ENCODE assay signal across 1 cellular context in genomic region chr18:57772387-57772799, GRCh38.
A peak's percentile ranks its signal among the peaks of the same experiment; 100 is the strongest.
TF ChIP-seq lines count a peak whose summit lies in the region.

No MANE protein-coding gene starts in this region.

TF ChIP-seq in HepG2, 621 proteins besides CTCF, POLR2A, EP300 and RAD21 (continued from another document and continues in another):
- TF ChIP-seq ZNF503 (CRISPR knock-in tag; IDR thresholded peaks at IDR 0.05) (peak; percentile 55; the same call in 1 of the 2 replicates), SMYD3 (CRISPR knock-in tag; IDR thresholded peaks at IDR 0.05) (0 out of 2 replicates have a peak, but pooled peaks have one; percentile 37), ATAD3A (CRISPR knock-in tag; IDR thresholded peaks at IDR 0.05) (no peak), SP4 (CRISPR knock-in tag; IDR thresholded peaks at IDR 0.05) (no peak), ZFP36 (IDR thresholded peaks at IDR 0.05; ENCODE audit: borderline replicate concordance, low read depth, low read length, partially characterized antibody) (no peak), SP5 (CRISPR knock-in tag; IDR thresholded peaks at IDR 0.05; ENCODE audit: borderline replicate concordance, low read depth) (no peak), SSRP1 (CRISPR knock-in tag; IDR thresholded peaks at IDR 0.05) (no peak), POGZ (CRISPR knock-in tag; IDR thresholded peaks at IDR 0.05) (peak; percentile 68; the same call in 1 of the 2 replicates), ZBTB37 (CRISPR knock-in tag; IDR thresholded peaks at IDR 0.05) (no peak), PRDM10 (CRISPR knock-in tag; IDR thresholded peaks at IDR 0.05; ENCODE audit: low read depth) (peak; percentile 61; the same call in 1 of the 2 replicates), ZNF501 (CRISPR knock-in tag; IDR thresholded peaks at IDR 0.05) (peak; percentile 80; the same call in 1 of the 2 replicates), CEBPG (CRISPR knock-in tag; IDR thresholded peaks at IDR 0.05) (peak; percentile 32; the same call in 1 of the 2 replicates), ZNF777 (CRISPR knock-in tag; IDR thresholded peaks at IDR 0.05) (no peak), SIX1 (CRISPR knock-in tag; IDR thresholded peaks at IDR 0.05; ENCODE audit: borderline replicate concordance) (no peak), HCFC1 (IDR thresholded peaks at IDR 0.05; ENCODE audit: low read depth, low read length) (no peak), AKNA (CRISPR knock-in tag; IDR thresholded peaks at IDR 0.05; ENCODE audit: borderline replicate concordance) (0 out of 2 replicates have a peak, but pooled peaks have one; percentile 45), ZNF761 (CRISPR knock-in tag; conservative IDR thresholded peaks at IDR 0.05) (no peak), ZNF143 (CRISPR knock-in tag; IDR thresholded peaks at IDR 0.05) (0 out of 2 replicates have a peak, but pooled peaks have one; percentile 44), TEAD3 (CRISPR knock-in tag; optimal IDR thresholded peaks at IDR 0.05; ENCODE audit: borderline replicate concordance) (peak; percentile 89), ZNF83 (CRISPR knock-in tag; IDR thresholded peaks at IDR 0.05; ENCODE audit: borderline replicate concordance) (no peak), PCBP2 (optimal IDR thresholded peaks at IDR 0.05; ENCODE audit: low read depth, low read length, poor library complexity, severe bottlenecking) (no peak), ZNF432 (CRISPR knock-in tag; IDR thresholded peaks at IDR 0.05; ENCODE audit: borderline replicate concordance) (no peak), ZNF792 (CRISPR knock-in tag; IDR thresholded peaks at IDR 0.05) (peak; percentile 73; the same call in 1 of the 2 replicates), PRDM15 (CRISPR knock-in tag; IDR thresholded peaks at IDR 0.05) (no peak), RNF2 (conservative IDR thresholded peaks at IDR 0.05; ENCODE audit: low read depth) (peak; percentile 64; the same call in 1 of the 2 replicates), TRIM24 (CRISPR knock-in tag; IDR thresholded peaks at IDR 0.05) (no peak), NRL (CRISPR knock-in tag; IDR thresholded peaks at IDR 0.05; ENCODE audit: borderline replicate concordance) (peak; percentile 68; the same call in 1 of the 2 replicates), TGIF2 (CRISPR knock-in tag; IDR thresholded peaks at IDR 0.05) (peak; percentile 43; the same call in 1 of the 2 replicates), NR3C1 (CRISPR knock-in tag; IDR thresholded peaks at IDR 0.05) (no peak), RXRB (CRISPR knock-in tag; IDR thresholded peaks at IDR 0.05; ENCODE audit: borderline replicate concordance) (peak; percentile 96)
- TF ChIP-seq, protein P1, sequence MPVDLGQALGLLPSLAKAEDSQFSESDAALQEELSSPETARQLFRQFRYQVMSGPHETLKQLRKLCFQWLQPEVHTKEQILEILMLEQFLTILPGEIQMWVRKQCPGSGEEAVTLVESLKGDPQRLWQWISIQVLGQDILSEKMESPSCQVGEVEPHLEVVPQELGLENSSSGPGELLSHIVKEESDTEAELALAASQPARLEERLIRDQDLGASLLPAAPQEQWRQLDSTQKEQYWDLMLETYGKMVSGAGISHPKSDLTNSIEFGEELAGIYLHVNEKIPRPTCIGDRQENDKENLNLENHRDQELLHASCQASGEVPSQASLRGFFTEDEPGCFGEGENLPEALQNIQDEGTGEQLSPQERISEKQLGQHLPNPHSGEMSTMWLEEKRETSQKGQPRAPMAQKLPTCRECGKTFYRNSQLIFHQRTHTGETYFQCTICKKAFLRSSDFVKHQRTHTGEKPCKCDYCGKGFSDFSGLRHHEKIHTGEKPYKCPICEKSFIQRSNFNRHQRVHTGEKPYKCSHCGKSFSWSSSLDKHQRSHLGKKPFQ (CRISPR knock-in tag; IDR thresholded peaks at IDR 0.05; ENCODE audit: insufficient replicate concordance), result no peak
- TF ChIP-seq, protein P2, sequence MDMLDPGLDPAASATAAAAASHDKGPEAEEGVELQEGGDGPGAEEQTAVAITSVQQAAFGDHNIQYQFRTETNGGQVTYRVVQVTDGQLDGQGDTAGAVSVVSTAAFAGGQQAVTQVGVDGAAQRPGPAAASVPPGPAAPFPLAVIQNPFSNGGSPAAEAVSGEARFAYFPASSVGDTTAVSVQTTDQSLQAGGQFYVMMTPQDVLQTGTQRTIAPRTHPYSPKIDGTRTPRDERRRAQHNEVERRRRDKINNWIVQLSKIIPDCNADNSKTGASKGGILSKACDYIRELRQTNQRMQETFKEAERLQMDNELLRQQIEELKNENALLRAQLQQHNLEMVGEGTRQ (IDR thresholded peaks at IDR 0.05; ENCODE audit: low read depth, low read length), result no peak
- TF ChIP-seq, protein P2 (CRISPR knock-in tag; IDR thresholded peaks at IDR 0.05; ENCODE audit: borderline replicate concordance), result no peak
- TF ChIP-seq, protein P3, sequence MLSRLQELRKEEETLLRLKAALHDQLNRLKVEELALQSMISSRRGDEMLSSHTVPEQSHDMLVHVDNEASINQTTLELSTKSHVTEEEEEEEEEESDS (CRISPR knock-in tag; IDR thresholded peaks at IDR 0.05; ENCODE audit: borderline replicate concordance), result no peak
- TF ChIP-seq, protein P4, sequence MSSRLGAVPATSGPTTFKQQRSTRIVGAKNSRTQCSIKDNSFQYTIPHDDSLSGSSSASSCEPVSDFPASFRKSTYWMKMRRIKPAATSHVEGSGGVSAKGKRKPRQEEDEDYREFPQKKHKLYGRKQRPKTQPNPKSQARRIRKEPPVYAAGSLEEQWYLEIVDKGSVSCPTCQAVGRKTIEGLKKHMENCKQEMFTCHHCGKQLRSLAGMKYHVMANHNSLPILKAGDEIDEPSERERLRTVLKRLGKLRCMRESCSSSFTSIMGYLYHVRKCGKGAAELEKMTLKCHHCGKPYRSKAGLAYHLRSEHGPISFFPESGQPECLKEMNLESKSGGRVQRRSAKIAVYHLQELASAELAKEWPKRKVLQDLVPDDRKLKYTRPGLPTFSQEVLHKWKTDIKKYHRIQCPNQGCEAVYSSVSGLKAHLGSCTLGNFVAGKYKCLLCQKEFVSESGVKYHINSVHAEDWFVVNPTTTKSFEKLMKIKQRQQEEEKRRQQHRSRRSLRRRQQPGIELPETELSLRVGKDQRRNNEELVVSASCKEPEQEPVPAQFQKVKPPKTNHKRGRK (CRISPR knock-in tag; IDR thresholded peaks at IDR 0.05), result no peak
